1 cellular context compared by ENCODE assay signal in genomic region chr15:82221535-82221934, GRCh38.
A peak's percentile ranks its signal among the peaks of the same experiment; 100 is the strongest.
TF ChIP-seq lines count a peak whose summit lies in the region.

No MANE protein-coding gene starts in this region.

TF ChIP-seq in GM12878, 131 proteins besides CTCF, POLR2A, EP300 and RAD21:
- TF ChIP-seq SMC3 (IDR thresholded peaks at IDR 0.05; ENCODE audit: borderline replicate concordance, low read length) = peak; percentile 18; the same call in 1 of the 2 replicates
